ENCODE assay signal across 23 cellular contexts in genomic region chr15:77180270-77180669, GRCh38.
DNase-seq lines count a peak whose midpoint lies in the region; ATAC-seq, FAIRE-seq and TF ChIP-seq lines count a peak whose summit lies in the region.
"Had no signal": no experiment of that assay in that cellular context is flagged by ENCODE, and none has a peak within 500 bp of the region (broad histone marks: within the 10 kb centered on the region; RNA-seq: fewer than 3 reads in every experiment).

No MANE protein-coding gene starts in this region.

- H3K36me3 ChIP-seq in KOPT-K1 (ENCODE audit: insufficient read depth, low read length) (no peaks in the 10 kb centered on the region), GM12878 (ENCODE audit: control insufficient read depth in 2 of 2, insufficient read depth in 2 of 2, low read length in 1 of 2) (no peaks in the 10 kb centered on the region), aorta (ENCODE audit: control insufficient read depth in 1 of 2, insufficient read depth in 2 of 2, low read length in 1 of 2) (peaks cover 0 to 2% of the 10 kb centered on the region in 2 donors)
- H3K36me3 ChIP-seq: neural progenitor cell had no signal

- DNase-seq in activated CD8-positive, alpha-beta memory T cell treated with anti-CD3 and anti-CD28 coated beads, Interleukin-2, amount 10 ng/mL, durations not matched to agents 7 days and 5 days = no peak
- DNase-seq in activated CD8-positive, alpha-beta memory T cell treated with anti-CD3 and anti-CD28 coated beads, Interleukin-2, amount 50 U/mL, for 48 hours = no peak
- DNase-seq in GM12878 (ENCODE audit: low read depth, low spot score) (no peak), NCI-H1930 (lab: John Stamatoyannopoulos, UW) (no peak), aorta (no peak)
- DNase-seq in stimulated activated effector memory CD8-positive, alpha-beta T cell treated with anti-CD3 and anti-CD28 coated beads, Interleukin-12 subunit alpha, Interleukin-12 subunit beta, amount 100 ng/mL, for 72 hours (ENCODE audit: low spot score in 2 of 2) = no peak
- DNase-seq: ACHN; effector CD4-positive, alpha-beta T cell; NCI-H1048; NCI-H2029 treated with DMSO at 0.1 percent for 48 hours; NCI-H524; psoas muscle; stimulated activated CD4-positive, alpha-beta T cell treated with anti-CD3 and anti-CD28 coated beads, Interleukin-4, amount 100 ng/mL, for 1 hour; substantia nigra had no signal

- H3K4me1 ChIP-seq in GM12878 (ENCODE audit: control insufficient read depth, insufficient read depth, low read length) = peaks cover 53% of the 10 kb centered on the region
- no peaks in the 10 kb centered on the region for H3K4me1 ChIP-seq in aorta (ENCODE audit: control insufficient read depth in 1 of 2, insufficient read depth in 2 of 2, low read length in 2 of 2)
- H3K4me1 ChIP-seq: esophagus muscularis mucosa, gastroesophageal sphincter, psoas muscle had no signal

- H3K9ac ChIP-seq in GM12878 (ENCODE audit: control insufficient read depth, insufficient read depth, low read length) = no peak overlapping the region
- H3K9ac ChIP-seq: neural progenitor cell had no signal

- intact Hi-C loops in GM12878 (cut with micrococcal nuclease; ENCODE audit: unreplicated experiment) (loop anchor here (10.0 kb wide), 1 partner anchor 195 kb away; no protein-coding TSS in a partner anchor), aorta (cut with DNase I) (no loop called here)

- no peaks in the 10 kb centered on the region for H3K27me3 ChIP-seq in GM12878 (replicated peaks in 1 of 2; ENCODE audit: control insufficient read depth in 2 of 2, insufficient read depth in 2 of 2, low read length in 1 of 2)
- no peaks in the 10 kb centered on the region for H3K27me3 ChIP-seq in aorta (ENCODE audit: control insufficient read depth in 1 of 2, insufficient read depth in 2 of 2, low read length in 1 of 2)
- H3K27me3 ChIP-seq: esophagus muscularis mucosa, gastroesophageal sphincter, neural progenitor cell, vagina had no signal

- ATAC-seq in activated CD8-positive, alpha-beta memory T cell treated with anti-CD3 and anti-CD28 coated beads, Interleukin-2, amount 10 ng/mL, durations not matched to agents 7 days and 5 days = no peak
- ATAC-seq in GM12878 (no peak), aorta (ENCODE audit: low FRiP score) (no peak), GM19023 (IDR thresholded peaks at IDR 0.05; ENCODE audit: unreplicated experiment) (no peak)
- no peak for ATAC-seq in stimulated activated effector memory CD8-positive, alpha-beta T cell treated with anti-CD3 and anti-CD28 coated beads, Interleukin-12 subunit alpha, Interleukin-12 subunit beta, amount 100 ng/mL, for 72 hours
- ATAC-seq: gastroesophageal sphincter, psoas muscle had no signal

- TF ChIP-seq CTCF in GM12878 (IDR thresholded peaks at IDR 0.05 in 2 of 3, conservative IDR thresholded peaks at IDR 0.05 in 1 of 3; ENCODE audit: control insufficient read depth in 2 of 3, extremely low read depth in 1 of 3, insufficient read depth in 1 of 3, low read depth in 3 of 3, low read length in 3 of 3) = no peak

- peak overlapping the region; percentile 92 for H3K27ac Mint-ChIP-seq in activated CD8-positive, alpha-beta memory T cell treated with anti-CD3 and anti-CD28 coated beads, Interleukin-2, amount 10 ng/mL, durations not matched to agents 7 days and 5 days
- peak overlapping the region; percentile 85 for H3K27ac Mint-ChIP-seq in stimulated activated effector memory CD8-positive, alpha-beta T cell treated with anti-CD3 and anti-CD28 coated beads, Interleukin-12 subunit alpha, Interleukin-12 subunit beta, amount 100 ng/mL, for 72 hours
- H3K27ac Mint-ChIP-seq: mesothelial cell of epicardium, neural progenitor cell had no signal

- H3K36me3 Mint-ChIP-seq in activated CD8-positive, alpha-beta memory T cell treated with anti-CD3 and anti-CD28 coated beads, Interleukin-2, amount 10 ng/mL, durations not matched to agents 7 days and 5 days = peaks cover 15% of the 10 kb centered on the region
- H3K36me3 Mint-ChIP-seq in stimulated activated effector memory CD8-positive, alpha-beta T cell treated with anti-CD3 and anti-CD28 coated beads, Interleukin-12 subunit alpha, Interleukin-12 subunit beta, amount 100 ng/mL, for 72 hours = no peaks in the 10 kb centered on the region

- no TSS peak for BruUV-seq in GM12878 (replicated peaks; lab: Mats Ljungman, UMichigan)

- 98% methylated on average over 6 of the region's 6 CpGs for WGBS in GM12878 (ENCODE audit: insufficient coverage, insufficient replicate concordance, low lambda C conversion rate, missing lambda C conversion rate)
- WGBS in aorta, 2 donors = 95% methylated on average over 6 of the region's 6 CpGs

- no peaks in the 10 kb centered on the region for H4K20me1 ChIP-seq in GM12878 (ENCODE audit: control insufficient read depth, insufficient read depth)

- peak overlapping the region; percentile 67; the same call in 1 of the 2 replicates for H3K4me2 ChIP-seq in GM12878 (ENCODE audit: control insufficient read depth, insufficient read depth)
- H3K4me2 ChIP-seq: neural progenitor cell had no signal

- H3K9me3 Mint-ChIP-seq in activated CD8-positive, alpha-beta memory T cell treated with anti-CD3 and anti-CD28 coated beads, Interleukin-2, amount 10 ng/mL, durations not matched to agents 7 days and 5 days (ENCODE audit: low read depth) = no peaks in the 10 kb centered on the region
- no peaks in the 10 kb centered on the region for H3K9me3 Mint-ChIP-seq in stimulated activated effector memory CD8-positive, alpha-beta T cell treated with anti-CD3 and anti-CD28 coated beads, Interleukin-12 subunit alpha, Interleukin-12 subunit beta, amount 100 ng/mL, for 72 hours
- H3K9me3 Mint-ChIP-seq: mesothelial cell of epicardium, neural progenitor cell had no signal

- no peak for FAIRE-seq in GM12878 (lab: Jason Lieb, UNC)

- peak overlapping the region; percentile 27 for H3K4me3 Mint-ChIP-seq in activated CD8-positive, alpha-beta memory T cell treated with anti-CD3 and anti-CD28 coated beads, Interleukin-2, amount 10 ng/mL, durations not matched to agents 7 days and 5 days
- peak overlapping the region; percentile 50 for H3K4me3 Mint-ChIP-seq in stimulated activated effector memory CD8-positive, alpha-beta T cell treated with anti-CD3 and anti-CD28 coated beads, Interleukin-12 subunit alpha, Interleukin-12 subunit beta, amount 100 ng/mL, for 72 hours
- H3K4me3 Mint-ChIP-seq: mesothelial cell of epicardium, neural progenitor cell had no signal

- no peak for TF ChIP-seq EP300 in GM12878 (IDR thresholded peaks at IDR 0.05; ENCODE audit: borderline replicate concordance in 1 of 2, control insufficient read depth in 1 of 2, low read depth in 2 of 2, low read length in 2 of 2)

- POLR2A ChIA-PET in GM12878 (lab: Charles Lee) = interaction anchor here (0.6 to 1.9 kb wide), 6 partner anchors 20 to 231 kb away, joined by 3 to 7 read pairs (median 4); no protein-coding TSS in a partner anchor

- no peak for TF ChIP-seq POLR2A in GM12878 (IDR thresholded peaks at IDR 0.05; ENCODE audit: low read depth, low read length)

- in situ Hi-C loops in GM12878 (cut with MboI) = no loop called here

- no peak for TF ChIP-seq RAD21 in GM12878 (IDR thresholded peaks at IDR 0.05; ENCODE audit: insufficient read depth, low read depth, low read length)

- RAD21 ChIA-PET in GM12878 (lab: Charles Lee; ENCODE audit: unreplicated experiment) = interaction anchor here (1.2 to 15.0 kb wide), 13 partner anchors 9 to 364 kb away, joined by 4 to 286 read pairs (median 21); partner anchors contain the start of gene HMG20A

- peak overlapping the region; percentile 71 for H3K27ac ChIP-seq in KOPT-K1 (ENCODE audit: low read depth, low read length, poor library complexity, severe bottlenecking)
- peak overlapping the region; percentile 90 for H3K27ac ChIP-seq in GM12878 (ENCODE audit: control insufficient read depth, insufficient read depth)
- no peak overlapping the region for H3K27ac ChIP-seq in aorta (ENCODE audit: low read depth in 1 of 2, low read length in 2 of 2)
- H3K27ac ChIP-seq: C4-2B, esophagus muscularis mucosa, gastroesophageal sphincter, neural progenitor cell, psoas muscle, vagina had no signal

- SMC1A ChIA-PET in GM12878 (lab: Charles Lee; ENCODE audit: uncharacterized antibody, unreplicated experiment) = interaction anchor here (0.8 to 15.7 kb wide), 18 partner anchors 8 to 361 kb away, joined by 3 to 365 read pairs (median 14); partner anchors contain the start of genes HMG20A and PEAK1

- peaks cover 48% of the 10 kb centered on the region for H3K4me1 Mint-ChIP-seq in activated CD8-positive, alpha-beta memory T cell treated with anti-CD3 and anti-CD28 coated beads, Interleukin-2, amount 10 ng/mL, durations not matched to agents 7 days and 5 days
- H3K4me1 Mint-ChIP-seq in stimulated activated effector memory CD8-positive, alpha-beta T cell treated with anti-CD3 and anti-CD28 coated beads, Interleukin-12 subunit alpha, Interleukin-12 subunit beta, amount 100 ng/mL, for 72 hours = peaks cover 59% of the 10 kb centered on the region

- H2AFZ ChIP-seq in GM12878 (ENCODE audit: control insufficient read depth, low read depth, low read length) = no peak overlapping the region
- H2AFZ ChIP-seq: neural progenitor cell had no signal

- H3K9me3 ChIP-seq in KOPT-K1 (ENCODE audit: insufficient read depth, low read length, poor library complexity, severe bottlenecking) (no peaks in the 10 kb centered on the region), GM12878 (replicated peaks; ENCODE audit: control insufficient read depth, insufficient read depth, low read length) (no peaks in the 10 kb centered on the region), aorta (ENCODE audit: control insufficient read depth, low read length) (no peaks in the 10 kb centered on the region)
- H3K9me3 ChIP-seq: esophagus muscularis mucosa, gastroesophageal sphincter, psoas muscle, vagina had no signal

- H3K4me3 ChIP-seq in GM12878 (no peak overlapping the region; the same call in 1 of the 2 replicates), aorta (ENCODE audit: low read length in 2 of 2) (no peak overlapping the region)
- H3K4me3 ChIP-seq: esophagus muscularis mucosa, gastroesophageal sphincter, neural progenitor cell, psoas muscle, skin epidermis, vagina had no signal

- no peaks in the 10 kb centered on the region for H3K79me2 ChIP-seq in GM12878 (ENCODE audit: control insufficient read depth, insufficient read depth, low read length)

- H3K27me3 Mint-ChIP-seq in activated CD8-positive, alpha-beta memory T cell treated with anti-CD3 and anti-CD28 coated beads, Interleukin-2, amount 10 ng/mL, durations not matched to agents 7 days and 5 days = no peaks in the 10 kb centered on the region

- CTCF ChIA-PET in activated CD8-positive, alpha-beta memory T cell treated with anti-CD3 and anti-CD28 coated beads, Interleukin-2, amount 10 ng/mL, durations not matched to agents 7 days and 5 days (lab: Charles Lee) = interaction anchor here (1.2 to 3.2 kb wide), 10 partner anchors 19 to 363 kb away, joined by 3 to 20 read pairs (median 4); no protein-coding TSS in a partner anchor
- CTCF ChIA-PET in GM12878 (lab: Yijun Ruan, JAX) = interaction anchor here (0.7 to 18.9 kb wide), 18 partner anchors 8 to 361 kb away, joined by 3 to 455 read pairs (median 6); no protein-coding TSS in a partner anchor

TF ChIP-seq in GM12878, 131 proteins besides CTCF, POLR2A, EP300 and RAD21 (continues in another document):
- TF ChIP-seq BRCA1 (IDR thresholded peaks at IDR 0.05; ENCODE audit: low read depth, low read length) (no peak), NFXL1 (IDR thresholded peaks at IDR 0.05; ENCODE audit: borderline replicate concordance) (no peak), SPI1 (IDR thresholded peaks at IDR 0.05; ENCODE audit: borderline replicate concordance, insufficient read depth, low read depth, low read length) (no peak)

Comparison
In these comparisons a context has a peak if more than half of its experiments do, and no peak if none do; other contexts are left out.
1. H3K27ac ChIP-seq: peak in KOPT-K1 (single experiment) and GM12878 (single experiment); none in aorta (0 of 2).